In the genomic region with DNA sequence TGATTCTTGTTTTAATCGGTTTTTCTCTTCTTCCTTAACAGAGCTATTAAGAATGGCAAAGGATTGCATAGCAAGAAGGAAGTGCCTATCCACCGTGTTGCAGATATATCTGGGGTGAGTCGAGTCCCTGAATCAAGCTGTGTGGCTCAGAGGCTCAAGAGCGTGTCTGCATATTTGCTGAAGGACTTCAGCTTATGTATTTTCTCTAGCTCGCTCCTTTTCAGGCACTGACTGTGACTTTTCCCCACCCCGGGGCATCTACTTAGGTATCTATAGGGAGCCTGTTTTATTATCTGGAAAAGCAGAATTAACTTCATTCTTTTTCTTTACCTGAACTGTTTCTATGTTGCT, we compare ENCODE assay signal across 15 cellular contexts.
DNase-seq lines count a peak whose midpoint lies in the region; ATAC-seq and TF ChIP-seq lines count a peak whose summit lies in the region.
"Had no signal": no experiment of that assay in that cellular context is flagged by ENCODE, and none has a peak within 500 bp of the region (broad histone marks: within the 10 kb centered on the region; RNA-seq: fewer than 3 reads in every experiment).

No MANE protein-coding gene starts in this region.

- in situ Hi-C loops in brain microvascular endothelial cell (cut with HindIII; ENCODE audit: low pct_ligation_motif_present, low sequenced_read_pairs) = no loop called here

- H3K56ac ChIP-seq in mesendoderm (ENCODE audit: low read length) = no peak overlapping the region

- ATAC-seq in GM18867 (IDR thresholded peaks at IDR 0.05; ENCODE audit: unreplicated experiment) = no peak
- ATAC-seq: psoas muscle, T-helper 17 cell had no signal

- peaks cover 12% of the 10 kb centered on the region for H3K4me1 ChIP-seq in mesendoderm (ENCODE audit: control insufficient read depth, low read depth, low read length)
- H3K4me1 ChIP-seq: psoas muscle had no signal

- no peaks in the 10 kb centered on the region for H3K79me2 ChIP-seq in mesendoderm (ENCODE audit: control insufficient read depth, insufficient read depth, low read length)

- H4K5ac ChIP-seq in mesendoderm (ENCODE audit: low read length) = no peak overlapping the region

- TF ChIP-seq CTCF in brain microvascular endothelial cell (IDR thresholded peaks at IDR 0.05; ENCODE audit: low read depth, low read length, missing control alignments) = no peak

- no peak overlapping the region for H3K23ac ChIP-seq in mesendoderm (ENCODE audit: low read length)

- no peaks in the 10 kb centered on the region for H3K27me3 ChIP-seq in brain microvascular endothelial cell (replicated peaks)
- H3K27me3 ChIP-seq in mesendoderm (ENCODE audit: insufficient read depth, low read length, poor library complexity) = no peaks in the 10 kb centered on the region

- H3K79me1 ChIP-seq in mesendoderm (ENCODE audit: low read length) = peaks cover 12% of the 10 kb centered on the region

- H3K4ac ChIP-seq in mesendoderm (ENCODE audit: low read depth, low read length) = no peak overlapping the region

- H3K36me3 ChIP-seq in brain microvascular endothelial cell (replicated peaks) (no peaks in the 10 kb centered on the region), mesendoderm (ENCODE audit: control insufficient read depth, insufficient read depth, low read length) (no peaks in the 10 kb centered on the region)

- no peak overlapping the region for H2AK5ac ChIP-seq in mesendoderm (ENCODE audit: low read length)

- no peak overlapping the region for H3K4me2 ChIP-seq in mesendoderm (ENCODE audit: low read length)

- H3K4me3 ChIP-seq in brain microvascular endothelial cell (ENCODE audit: low read depth, low read length) (no peak overlapping the region), mesendoderm (ENCODE audit: low read length) (no peak overlapping the region)
- H3K4me3 ChIP-seq: coronary artery, psoas muscle had no signal

- DNase-seq in D341Med (ENCODE audit: low spot score) (peak; percentile 41), HCEC 1CT (peak; percentile 30), brain microvascular endothelial cell (peak; percentile 14), mesendoderm (peak; percentile 47), amygdala (lab: John Stamatoyannopoulos, UW) (no peak), NCI-H1417 treated with DMSO at 0.1 percent for 48 hours (lab: John Stamatoyannopoulos, UW) (no peak)
- DNase-seq: activated CD4-positive, alpha-beta T cell treated with anti-CD3 and anti-CD28 coated beads, Interleukin-2, amount 10 ng/mL, durations not matched to agents 7 days and 5 days; activated T-cell treated with anti-CD3 and anti-CD28 coated beads, Interleukin-2, amount 50 U/mL, for 48 hours; C1 segment of cervical spinal cord; MM.1S; NCI-H2107; psoas muscle; T-helper 17 cell had no signal

- no peak overlapping the region for H3K9ac ChIP-seq in mesendoderm (ENCODE audit: low read length)

- H2BK15ac ChIP-seq in mesendoderm (replicated peaks; ENCODE audit: low read depth) = no peak overlapping the region

- no peak overlapping the region for H3K27ac ChIP-seq in brain microvascular endothelial cell
- no peak overlapping the region for H3K27ac ChIP-seq in mesendoderm (ENCODE audit: low read depth, low read length)
- H3K27ac ChIP-seq: coronary artery, psoas muscle had no signal

- no peak overlapping the region for H2BK5ac ChIP-seq in mesendoderm (ENCODE audit: low read length)

- no peak overlapping the region for H2BK120ac ChIP-seq in mesendoderm (ENCODE audit: low read depth, low read length)

- no CpG with 5 or more reads among the region's 6 CpGs for whole genome bisulfite sequencing in mesendoderm (ENCODE audit: extremely low coverage, insufficient coverage, low lambda C conversion rate)

- no peak overlapping the region for H3K18ac ChIP-seq in mesendoderm (ENCODE audit: low read length)

- no peak overlapping the region for H4K8ac ChIP-seq in mesendoderm (ENCODE audit: low read depth, low read length)

Comparison
In these comparisons a context has a peak if more than half of its experiments do, and no peak if none do; other contexts are left out.
1. DNase-seq: peak in D341Med (single experiment), HCEC 1CT (single experiment), brain microvascular endothelial cell (single experiment) and mesendoderm (single experiment); none in amygdala (0 of 56) and NCI-H1417 treated with DMSO at 0.1 percent for 48 hours (single experiment).